In genomic region chr2:47651296-47651695, GRCh38 we compare ENCODE assay signal across 20 cellular contexts.
DNase-seq lines count a peak whose midpoint lies in the region; ATAC-seq lines count a peak whose summit lies in the region.
"Had no signal": no experiment of that assay in that cellular context is flagged by ENCODE, and none has a peak within 500 bp of the region (broad histone marks: within the 10 kb centered on the region; RNA-seq: fewer than 3 reads in every experiment).

No MANE protein-coding gene starts in this region.

- peak; percentile 53 for DNase-seq in cardiac septum (ENCODE audit: low spot score)
- DNase-seq in left cardiac atrium: no peak
- peak; percentile 30 for DNase-seq in NCI-H2029 treated with DMSO at 0.1 percent for 48 hours (lab: John Stamatoyannopoulos, UW)
- peak; percentile 58 to 80 for DNase-seq in SHP77 (lab: John Stamatoyannopoulos, UW)
- no peak for DNase-seq in occipital lobe (lab: John Stamatoyannopoulos, UW)
- DNase-seq in activated CD4-positive, CD25-positive, alpha-beta regulatory T cell treated with anti-CD3 and anti-CD28 coated beads, Interleukin-2, amount 50 U/mL, for 72 hours: no peak
- DNase-seq in 8988T: no peak
- DNase-seq: activated CD4-positive, alpha-beta T cell treated with anti-CD3 and anti-CD28 coated beads, Interleukin-2, amount 10 ng/mL, durations not matched to agents 7 days and 5 days; activated naive CD8-positive, alpha-beta T cell treated with anti-CD3 and anti-CD28 coated beads for 36 hours; DMS 273 treated with DMSO at 0.1 percent for 48 hours; effector CD4-positive, alpha-beta T cell; foreskin melanocyte; hippocampal formation; KG1; MV-4-11; NCI-H226; substantia nigra; T-helper 17 cell had no signal

- ATAC-seq in left cardiac atrium: no peak
- ATAC-seq in HG02759 (IDR thresholded peaks at IDR 0.05; ENCODE audit: unreplicated experiment): no peak
- ATAC-seq: esophagus mucosa, T-helper 17 cell had no signal

- intact Hi-C loops in cardiac septum (cut with DNase I): no loop called here
- intact Hi-C loops in left cardiac atrium (cut with DNase I): no loop called here

Comparison
In these comparisons a context has a peak if more than half of its experiments do, and no peak if none do; other contexts are left out.
1. DNase-seq: peak in cardiac septum (single experiment), NCI-H2029 treated with DMSO at 0.1 percent for 48 hours (single experiment) and SHP77 (2 of 2); none in left cardiac atrium (single experiment), occipital lobe (single experiment), activated CD4-positive, CD25-positive, alpha-beta regulatory T cell treated with anti-CD3 and anti-CD28 coated beads, Interleukin-2, amount 50 U/mL, for 72 hours (single experiment) and 8988T (single experiment).